Comparison of ENCODE assay signal across 17 cellular contexts in genomic region chr2:183244300-183244849, GRCh38.
DNase-seq lines count a peak whose midpoint lies in the region; ATAC-seq and TF ChIP-seq lines count a peak whose summit lies in the region.
"Had no signal": no experiment of that assay in that cellular context is flagged by ENCODE, and none has a peak within 500 bp of the region (broad histone marks: within the 10 kb centered on the region; RNA-seq: fewer than 3 reads in every experiment).

No MANE protein-coding gene starts in this region.

- peak; percentile 64 for DNase-seq in GM23338 (ENCODE audit: low spot score)
- DNase-seq in NCI-H2171 treated with DMSO at 0.1 percent for 48 hours (lab: John Stamatoyannopoulos, UW), result peak; percentile 97
- DNase-seq in brain microvascular endothelial cell, result no peak
- DNase-seq in mesendoderm, result peak; percentile 62
- no peak for DNase-seq in stimulated activated CD8-positive, alpha-beta memory T cell treated with anti-CD3 and anti-CD28 coated beads, Interleukin-4, amount 100 ng/mL, for 48 hours
- DNase-seq in effector memory CD8-positive, alpha-beta T cell, result no peak
- DNase-seq: activated CD4-positive, alpha-beta T cell treated with anti-CD3 and anti-CD28 coated beads for 4 hours; activated T-cell treated with anti-CD3 and anti-CD28 coated beads, Interleukin-2, amount 50 U/mL, for 24 hours; DND-41; erythroblast; left ventricle myocardium superior; natural killer cell; NCI-H526 treated with DMSO at 0.1 percent for 48 hours; RPMI8226; stimulated activated CD4-positive, alpha-beta T cell treated with anti-CD3 and anti-CD28 coated beads, Interleukin-2, amount 100 ng/mL, for 24 hours; thyroid gland had no signal

- no peaks in the 10 kb centered on the region for H3K9me3 Mint-ChIP-seq in GM23338
- H3K9me3 Mint-ChIP-seq in effector memory CD8-positive, alpha-beta T cell, result no peaks in the 10 kb centered on the region
- H3K9me3 Mint-ChIP-seq: activated T-cell treated with anti-CD3 and anti-CD28 coated beads, Interleukin-2, amount 50 U/mL, for 24 hours; natural killer cell had no signal

- peaks cover 4% of the 10 kb centered on the region for H3K27me3 Mint-ChIP-seq in GM23338 (ENCODE audit: insufficient read depth, low read depth, poor library complexity)
- H3K27me3 Mint-ChIP-seq in effector memory CD8-positive, alpha-beta T cell, result no peaks in the 10 kb centered on the region
- H3K27me3 Mint-ChIP-seq: activated T-cell treated with anti-CD3 and anti-CD28 coated beads, Interleukin-2, amount 50 U/mL, for 24 hours had no signal

- H3F3A ChIP-seq in GM23338 (replicated peaks; ENCODE audit: low read depth), result no peaks in the 10 kb centered on the region

- no peak overlapping the region for H3K27ac Mint-ChIP-seq in GM23338
- H3K27ac Mint-ChIP-seq in effector memory CD8-positive, alpha-beta T cell, result no peak overlapping the region
- H3K27ac Mint-ChIP-seq: activated T-cell treated with anti-CD3 and anti-CD28 coated beads, Interleukin-2, amount 50 U/mL, for 24 hours; natural killer cell had no signal

- H3K79me1 ChIP-seq in mesendoderm (ENCODE audit: low read length), result no peaks in the 10 kb centered on the region

- no peaks in the 10 kb centered on the region for H3K36me3 Mint-ChIP-seq in GM23338 (ENCODE audit: low read depth)
- H3K36me3 Mint-ChIP-seq in effector memory CD8-positive, alpha-beta T cell (ENCODE audit: insufficient read depth), result no peaks in the 10 kb centered on the region
- H3K36me3 Mint-ChIP-seq: natural killer cell had no signal

- H3K36me3 ChIP-seq in GM23338 (ENCODE audit: insufficient read depth) (no peaks in the 10 kb centered on the region), brain microvascular endothelial cell (replicated peaks) (no peaks in the 10 kb centered on the region), mesendoderm (ENCODE audit: control insufficient read depth, insufficient read depth, low read length) (no peaks in the 10 kb centered on the region)
- H3K36me3 ChIP-seq: thyroid gland had no signal

- no peaks in the 10 kb centered on the region for H3K79me2 ChIP-seq in GM23338 (replicated peaks; ENCODE audit: insufficient read depth)
- no peaks in the 10 kb centered on the region for H3K79me2 ChIP-seq in mesendoderm (ENCODE audit: control insufficient read depth, insufficient read depth, low read length)

- H3K9me2 ChIP-seq in GM23338 (ENCODE audit: insufficient read depth), result no peaks in the 10 kb centered on the region

- no peak overlapping the region for H2AK5ac ChIP-seq in mesendoderm (ENCODE audit: low read length)

- ATAC-seq in GM23338 (peak; percentile 83), GM19328 (IDR thresholded peaks at IDR 0.05; ENCODE audit: unreplicated experiment) (no peak)
- no peak for ATAC-seq in effector memory CD8-positive, alpha-beta T cell (replicated peaks)
- ATAC-seq: left ventricle myocardium superior, natural killer cell had no signal

- no peaks in the 10 kb centered on the region for H3K27me3 ChIP-seq in GM23338 (ENCODE audit: insufficient read depth)
- no peaks in the 10 kb centered on the region for H3K27me3 ChIP-seq in brain microvascular endothelial cell (replicated peaks)
- H3K27me3 ChIP-seq in mesendoderm (ENCODE audit: insufficient read depth, low read length, poor library complexity), result no peaks in the 10 kb centered on the region
- H3K27me3 ChIP-seq: thyroid gland had no signal

- no peak overlapping the region for H3K27ac ChIP-seq in GM23338 (ENCODE audit: low read depth)
- H3K27ac ChIP-seq in brain microvascular endothelial cell, result no peak overlapping the region
- no peak overlapping the region for H3K27ac ChIP-seq in mesendoderm (ENCODE audit: low read depth, low read length)
- H3K27ac ChIP-seq: thyroid gland had no signal

- no peak overlapping the region for H4K8ac ChIP-seq in mesendoderm (ENCODE audit: low read depth, low read length)

- H3K4me1 Mint-ChIP-seq in GM23338, result peaks cover 5% of the 10 kb centered on the region; the same call in 2 of the 3 replicates
- no peaks in the 10 kb centered on the region for H3K4me1 Mint-ChIP-seq in effector memory CD8-positive, alpha-beta T cell (ENCODE audit: low read depth in 2 of 2)
- H3K4me1 Mint-ChIP-seq: natural killer cell had no signal

- H3K18ac ChIP-seq in mesendoderm (ENCODE audit: low read length), result no peak overlapping the region

- H3K4me3 ChIP-seq in GM23338, result no peak overlapping the region
- no peak overlapping the region for H3K4me3 ChIP-seq in brain microvascular endothelial cell (ENCODE audit: low read depth, low read length)
- no peak overlapping the region for H3K4me3 ChIP-seq in mesendoderm (ENCODE audit: low read length)
- H3K4me3 ChIP-seq: thyroid gland had no signal

- no peak overlapping the region for H3K4me3 Mint-ChIP-seq in GM23338
- H3K4me3 Mint-ChIP-seq in effector memory CD8-positive, alpha-beta T cell, result no peak overlapping the region
- H3K4me3 Mint-ChIP-seq: activated T-cell treated with anti-CD3 and anti-CD28 coated beads, Interleukin-2, amount 50 U/mL, for 24 hours; natural killer cell had no signal

- no peak overlapping the region for H3K9ac ChIP-seq in mesendoderm (ENCODE audit: low read length)

- H3K56ac ChIP-seq in mesendoderm (ENCODE audit: low read length), result no peak overlapping the region

- no CpG with 5 or more reads among the region's 2 CpGs for WGBS in mesendoderm (ENCODE audit: extremely low coverage, insufficient coverage, low lambda C conversion rate)

- H4K20me1 ChIP-seq in GM23338 (replicated peaks; ENCODE audit: insufficient read depth), result no peaks in the 10 kb centered on the region

- H4K5ac ChIP-seq in mesendoderm (ENCODE audit: low read length), result no peak overlapping the region

- H3K4me2 ChIP-seq in GM23338 (no peak overlapping the region), mesendoderm (ENCODE audit: low read length) (no peak overlapping the region)

- H3K23ac ChIP-seq in mesendoderm (ENCODE audit: low read length), result no peak overlapping the region

- no peak overlapping the region for H2BK120ac ChIP-seq in mesendoderm (ENCODE audit: low read depth, low read length)

- in situ Hi-C loops in brain microvascular endothelial cell (cut with HindIII; ENCODE audit: low pct_ligation_motif_present, low sequenced_read_pairs), result no loop called here

- no peak overlapping the region for H3K4ac ChIP-seq in mesendoderm (ENCODE audit: low read depth, low read length)

- H3K4me1 ChIP-seq in GM23338 (ENCODE audit: insufficient read depth) (no peaks in the 10 kb centered on the region), mesendoderm (ENCODE audit: control insufficient read depth, low read depth, low read length) (no peaks in the 10 kb centered on the region)
- H3K4me1 ChIP-seq: thyroid gland had no signal

- TF ChIP-seq CTCF in GM23338 (conservative IDR thresholded peaks at IDR 0.05; ENCODE audit: low read depth in 2 of 2), result peak; percentile 23 to 31; a peak in 3 of 4 replicates
- peak; percentile 11 for TF ChIP-seq CTCF in brain microvascular endothelial cell (IDR thresholded peaks at IDR 0.05; ENCODE audit: low read depth, low read length, missing control alignments)

- H2BK5ac ChIP-seq in mesendoderm (ENCODE audit: low read length), result no peak overlapping the region

- H2BK15ac ChIP-seq in mesendoderm (replicated peaks; ENCODE audit: low read depth), result no peak overlapping the region

- no peak overlapping the region for H2AFZ ChIP-seq in GM23338

TF ChIP-seq in GM23338, 12 proteins besides CTCF, POLR2A, EP300 and RAD21 (continues in another document):
- no peak for TF ChIP-seq ZNF114 (CRISPR knock-in tag; IDR thresholded peaks at IDR 0.05)
- no peak for TF ChIP-seq EZH2 (IDR thresholded peaks at IDR 0.05; ENCODE audit: low read depth, unreplicated experiment)
- no peak for TF ChIP-seq EZH2phosphoT487 (IDR thresholded peaks at IDR 0.05; ENCODE audit: unreplicated experiment)
- TF ChIP-seq CREB1 (CRISPR knock-in tag; IDR thresholded peaks at IDR 0.05; ENCODE audit: low read depth), result no peak
- TF ChIP-seq, protein P1, sequence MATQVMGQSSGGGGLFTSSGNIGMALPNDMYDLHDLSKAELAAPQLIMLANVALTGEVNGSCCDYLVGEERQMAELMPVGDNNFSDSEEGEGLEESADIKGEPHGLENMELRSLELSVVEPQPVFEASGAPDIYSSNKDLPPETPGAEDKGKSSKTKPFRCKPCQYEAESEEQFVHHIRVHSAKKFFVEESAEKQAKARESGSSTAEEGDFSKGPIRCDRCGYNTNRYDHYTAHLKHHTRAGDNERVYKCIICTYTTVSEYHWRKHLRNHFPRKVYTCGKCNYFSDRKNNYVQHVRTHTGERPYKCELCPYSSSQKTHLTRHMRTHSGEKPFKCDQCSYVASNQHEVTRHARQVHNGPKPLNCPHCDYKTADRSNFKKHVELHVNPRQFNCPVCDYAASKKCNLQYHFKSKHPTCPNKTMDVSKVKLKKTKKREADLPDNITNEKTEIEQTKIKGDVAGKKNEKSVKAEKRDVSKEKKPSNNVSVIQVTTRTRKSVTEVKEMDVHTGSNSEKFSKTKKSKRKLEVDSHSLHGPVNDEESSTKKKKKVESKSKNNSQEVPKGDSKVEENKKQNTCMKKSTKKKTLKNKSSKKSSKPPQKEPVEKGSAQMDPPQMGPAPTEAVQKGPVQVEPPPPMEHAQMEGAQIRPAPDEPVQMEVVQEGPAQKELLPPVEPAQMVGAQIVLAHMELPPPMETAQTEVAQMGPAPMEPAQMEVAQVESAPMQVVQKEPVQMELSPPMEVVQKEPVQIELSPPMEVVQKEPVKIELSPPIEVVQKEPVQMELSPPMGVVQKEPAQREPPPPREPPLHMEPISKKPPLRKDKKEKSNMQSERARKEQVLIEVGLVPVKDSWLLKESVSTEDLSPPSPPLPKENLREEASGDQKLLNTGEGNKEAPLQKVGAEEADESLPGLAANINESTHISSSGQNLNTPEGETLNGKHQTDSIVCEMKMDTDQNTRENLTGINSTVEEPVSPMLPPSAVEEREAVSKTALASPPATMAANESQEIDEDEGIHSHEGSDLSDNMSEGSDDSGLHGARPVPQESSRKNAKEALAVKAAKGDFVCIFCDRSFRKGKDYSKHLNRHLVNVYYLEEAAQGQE (IDR thresholded peaks at IDR 0.05; ENCODE audit: unreplicated experiment), result no peak

Comparison
In these comparisons a context has a peak if more than half of its experiments do, and no peak if none do; other contexts are left out.
1. DNase-seq: peak in GM23338 (single experiment), NCI-H2171 treated with DMSO at 0.1 percent for 48 hours (single experiment) and mesendoderm (single experiment); none in brain microvascular endothelial cell (single experiment), stimulated activated CD8-positive, alpha-beta memory T cell treated with anti-CD3 and anti-CD28 coated beads, Interleukin-4, amount 100 ng/mL, for 48 hours (single experiment) and effector memory CD8-positive, alpha-beta T cell (0 of 3).